Comparison of ENCODE assay signal across 15 cellular contexts in genomic region chr3:101862453-101863165, GRCh38. TPM values are rescaled to one million over a fixed set of nuclear protein-coding genes. Genes with fewer than 3 reads are reported as not detected.
DNase-seq lines count a peak whose midpoint lies in the region; ATAC-seq, FAIRE-seq and TF ChIP-seq lines count a peak whose summit lies in the region.
"Had no signal": no experiment of that assay in that cellular context is flagged by ENCODE, and none has a peak within 500 bp of the region (broad histone marks: within the 10 kb centered on the region; RNA-seq: fewer than 3 reads in every experiment).

No MANE protein-coding gene starts in this region.

- H3K36me3 Mint-ChIP-seq in activated CD8-positive, alpha-beta T cell treated with anti-CD3 and anti-CD28 coated beads for 36 hours (ENCODE audit: low read depth), result peaks cover 52% of the 10 kb centered on the region

- H3K4me3 Mint-ChIP-seq in activated CD8-positive, alpha-beta T cell treated with anti-CD3 and anti-CD28 coated beads for 36 hours, result no peak overlapping the region
- H3K4me3 Mint-ChIP-seq: activated naive CD4-positive, alpha-beta T cell treated with anti-CD3 and anti-CD28 coated beads, Interleukin-2, amount 10 ng/mL, durations not matched to agents 7 days and 5 days had no signal

- H3K9me3 Mint-ChIP-seq in activated CD8-positive, alpha-beta T cell treated with anti-CD3 and anti-CD28 coated beads for 36 hours, result no peaks in the 10 kb centered on the region
- H3K9me3 Mint-ChIP-seq: activated naive CD4-positive, alpha-beta T cell treated with anti-CD3 and anti-CD28 coated beads, Interleukin-2, amount 10 ng/mL, durations not matched to agents 7 days and 5 days had no signal

- CTCF ChIA-PET in A549 (lab: Yijun Ruan, JAX), result interaction anchor here (2.0 kb wide), 1 partner anchor 362 kb away, joined by 5 read pairs; no protein-coding TSS in a partner anchor
- CTCF ChIA-PET in activated CD8-positive, alpha-beta T cell treated with anti-CD3 and anti-CD28 coated beads for 36 hours (lab: Charles Lee), result interaction anchor here (1.0 kb wide), 1 partner anchor 101 kb away, joined by 4 read pairs; no protein-coding TSS in a partner anchor

- intact Hi-C loops in activated CD8-positive, alpha-beta T cell treated with anti-CD3 and anti-CD28 coated beads for 36 hours (cut with micrococcal nuclease), result no loop called here
- intact Hi-C loops in lower lobe of right lung (cut with DNase I), result no loop called here

- H3K4me1 Mint-ChIP-seq in activated CD8-positive, alpha-beta T cell treated with anti-CD3 and anti-CD28 coated beads for 36 hours (ENCODE audit: low read depth), result peaks cover 58% of the 10 kb centered on the region

- FAIRE-seq in A549 (lab: Jason Lieb, UNC) (no peak), GM19239 (lab: Jason Lieb, UNC) (peak; percentile 52)
- FAIRE-seq: G401.6 had no signal

- no peaks in the 10 kb centered on the region for H3K9me3 ChIP-seq in A549
- H3K9me3 ChIP-seq in lower lobe of right lung, result no peaks in the 10 kb centered on the region
- H3K9me3 ChIP-seq: BE2C, stomach had no signal

- no peak for DNase-seq in A549 (ENCODE audit: low read depth in 1 of 2, low spot score in 1 of 2)
- no peak for DNase-seq in GM19239 (ENCODE audit: insufficient read length, low spot score)
- no peak for DNase-seq in activated CD8-positive, alpha-beta T cell treated with anti-CD3 and anti-CD28 coated beads for 36 hours
- DNase-seq in lower lobe of right lung, result no peak
- no peak for DNase-seq in RPMI8226
- DNase-seq in activated effector memory CD4-positive, alpha-beta T cell treated with anti-CD3 and anti-CD28 coated beads, Interleukin-2, amount 50 U/mL, for 16 hours, result no peak
- DNase-seq: activated naive CD4-positive, alpha-beta T cell treated with anti-CD3 and anti-CD28 coated beads, Interleukin-2, amount 10 ng/mL, durations not matched to agents 7 days and 5 days; BE2C; NCI-H2081; stimulated activated CD4-positive, alpha-beta T cell treated with anti-CD3 and anti-CD28 coated beads, Interleukin-4, amount 100 ng/mL, for 24 hours; stomach; T-helper 9 cell had no signal

- peak; percentile 47 to 49; a peak in 5 of 6 replicates for ATAC-seq in A549
- ATAC-seq in activated CD8-positive, alpha-beta T cell treated with anti-CD3 and anti-CD28 coated beads for 36 hours, result peak; percentile 51
- peak; percentile 27 to 41 for ATAC-seq in lower lobe of right lung
- no peak for ATAC-seq in GM18861 (IDR thresholded peaks at IDR 0.05; ENCODE audit: unreplicated experiment)
- no peak for ATAC-seq in GM21515 (IDR thresholded peaks at IDR 0.05; ENCODE audit: unreplicated experiment)

- H3K4me3 ChIP-seq in A549 (no peak overlapping the region), lower lobe of right lung (no peak overlapping the region)
- H3K4me3 ChIP-seq: stomach had no signal

- H3K4me1 ChIP-seq in A549 (peaks cover 23% of the 10 kb centered on the region), lower lobe of right lung (peaks cover 14% of the 10 kb centered on the region)

- POLR2A ChIA-PET in A549 (lab: Yijun Ruan, JAX), result interaction anchor here (1.0 to 2.5 kb wide), 2 partner anchors 13 to 39 kb away, joined by 3 to 9 read pairs; partner anchors contain the start of gene NFKBIZ
- POLR2A ChIA-PET in activated CD8-positive, alpha-beta T cell treated with anti-CD3 and anti-CD28 coated beads for 36 hours (lab: Charles Lee), result interaction anchor here (1.0 to 2.3 kb wide), 4 partner anchors 7 to 84 kb away, joined by 3 to 6 read pairs (median 3); partner anchors contain the start of genes NFKBIZ and NXPE3

- H3K27ac Mint-ChIP-seq in activated CD8-positive, alpha-beta T cell treated with anti-CD3 and anti-CD28 coated beads for 36 hours, result peak overlapping the region; percentile 22

- TF ChIP-seq RAD21 in A549 (conservative IDR thresholded peaks at IDR 0.05 in 1 of 2, IDR thresholded peaks at IDR 0.05 in 1 of 2), result no peak

- H3K27me3 Mint-ChIP-seq in activated CD8-positive, alpha-beta T cell treated with anti-CD3 and anti-CD28 coated beads for 36 hours, result no peaks in the 10 kb centered on the region
- H3K27me3 Mint-ChIP-seq: activated naive CD4-positive, alpha-beta T cell treated with anti-CD3 and anti-CD28 coated beads, Interleukin-2, amount 10 ng/mL, durations not matched to agents 7 days and 5 days had no signal

- H3K27ac ChIP-seq in A549 (no peak overlapping the region), lower lobe of right lung (no peak overlapping the region)

- H3K4me2 ChIP-seq in A549, result no peak overlapping the region

- no peaks in the 10 kb centered on the region for H3K27me3 ChIP-seq in lower lobe of right lung (ENCODE audit: low read depth)
- H3K27me3 ChIP-seq: BE2C, stomach had no signal

- TF ChIP-seq EP300 in A549 (IDR thresholded peaks at IDR 0.05), result no peak

- no peak for TF ChIP-seq POLR2A in A549 (IDR thresholded peaks at IDR 0.05; ENCODE audit: low read length)

- H3K36me3 ChIP-seq in lower lobe of right lung, result peaks cover 53% of the 10 kb centered on the region

- TF ChIP-seq CTCF in A549 (IDR thresholded peaks at IDR 0.05), result no peak
- no peak for TF ChIP-seq CTCF in activated CD8-positive, alpha-beta T cell treated with anti-CD3 and anti-CD28 coated beads for 36 hours (IDR thresholded peaks at IDR 0.05)
- no peak for TF ChIP-seq CTCF in lower lobe of right lung (IDR thresholded peaks at IDR 0.05)

- WGBS in A549 (ENCODE audit: missing lambda C conversion rate), result 78% methylated on average over 3 of the region's 3 CpGs

TF ChIP-seq in A549, 52 proteins besides CTCF, POLR2A, EP300 and RAD21:
- no peak for TF ChIP-seq FOSL2 (IDR thresholded peaks at IDR 0.05)
- 0 out of 2 replicates have a peak, but pooled peaks have one; percentile 26 for TF ChIP-seq FOSL2 (CRISPR knock-in tag; IDR thresholded peaks at IDR 0.05)
- TF ChIP-seq SMC3 (IDR thresholded peaks at IDR 0.05), result no peak
- 0 out of 2 replicates have a peak, but pooled peaks have one; percentile 17 for TF ChIP-seq HOXA7 (CRISPR knock-in tag; IDR thresholded peaks at IDR 0.05)

RNA-seq across cellular contexts. Expression of gene NFKBIZ, which starts 13.3 kb away (rescaled TPM):
- 32.9 and 36.1 TPM in 2 replicates for polyA plus RNA-seq in A549 (2011; rRNA removed)
- polyA plus RNA-seq in A549 (2012; cell fraction: cytosol; rRNA removed), result 10.4 and 12.9 TPM in 2 replicates
- polyA plus RNA-seq in A549 (2012; cell fraction: nucleus; rRNA removed), result 63.5 and 66.0 TPM in 2 replicates
- polyA plus RNA-seq in A549 (2017; fragmentation: RNase III; extraction: RNeasy Plus Mini Kit Qiagen cat#74134 plus additional on column Dnase treatment), result 14.4 to 19.8 TPM (median 16.6 TPM) in 3 replicates
- polyA minus RNA-seq in A549 (2011; rRNA and poly(A)+ RNA removed), result 108 and 121 TPM in 2 replicates
- 10 to 100 TPM; 62.1 to 70.6 TPM for total RNA-seq in activated CD8-positive, alpha-beta T cell treated with anti-CD3 and anti-CD28 coated beads for 36 hours
- 76.2 TPM for total RNA-seq in lower lobe of right lung

Comparison
In these comparisons a context has a peak if more than half of its experiments do, and no peak if none do; other contexts are left out.
1. ATAC-seq: peak in A549 (2 of 2), activated CD8-positive, alpha-beta T cell treated with anti-CD3 and anti-CD28 coated beads for 36 hours (single experiment) and lower lobe of right lung (2 of 2); none in GM18861 (single experiment) and GM21515 (single experiment).